Comparison of ENCODE assay signal across 8 cellular contexts in the genomic region with DNA sequence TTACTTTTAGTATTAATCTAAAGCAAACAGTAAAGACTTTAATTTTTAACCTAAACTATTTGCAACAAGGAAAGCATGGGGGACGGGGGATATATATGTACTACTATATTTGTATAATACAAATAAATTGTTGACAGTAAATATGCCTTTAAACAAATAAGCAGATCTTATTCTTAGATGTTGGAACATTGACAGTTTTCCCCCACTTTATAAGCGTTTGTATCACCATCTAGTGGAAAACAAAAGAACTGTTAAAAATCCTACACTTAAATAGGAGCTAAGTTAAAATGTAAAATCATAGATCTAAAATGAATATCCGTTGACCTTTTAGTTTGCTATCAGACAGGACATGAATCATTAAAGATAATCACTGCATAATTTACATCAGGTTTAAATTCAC. TPM values are rescaled to one million over a fixed set of nuclear protein-coding genes. Genes with fewer than 3 reads are reported as not detected.
A peak's percentile ranks its signal among the peaks of the same experiment; 100 is the strongest.
DNase-seq lines count a peak whose midpoint lies in the region; ATAC-seq, FAIRE-seq and TF ChIP-seq lines count a peak whose summit lies in the region.

No MANE protein-coding gene starts in this region.

- DNase-seq in Caco-2 (no peak), HTR-8/SVneo (ENCODE audit: insufficient read length, low spot score) (peak; percentile 10), adipocyte (ENCODE audit: low read depth) (peak; percentile 82), kidney (no peak), ureter (ENCODE audit: low spot score) (no peak)
- no peak for DNase-seq in stimulated activated naive CD4-positive, alpha-beta T cell treated with Interleukin-2 at 50 U/mL for 16 hours (lab: John Stamatoyannopoulos, UW)

- H3K4me3 ChIP-seq in Caco-2 (ENCODE audit: low read depth, low read length) (no peak overlapping the region), adipocyte (ENCODE audit: low read length) (no peak overlapping the region), kidney (ENCODE audit: low read length in 2 of 2) (no peak overlapping the region)

- CTCF ChIA-PET in Caco-2 (lab: Charles Lee): interaction anchor here (0.6 to 2.2 kb wide), 11 partner anchors 17 to 277 kb away, joined by 3 to 23 read pairs (median 5); a partner anchor contains a TSS

- H3K9me3 Mint-ChIP-seq in Caco-2 (ENCODE audit: unreplicated experiment): no peaks in the 10 kb centered on the region

- H3K4me1 Mint-ChIP-seq in Caco-2 (ENCODE audit: low read depth, unreplicated experiment): peaks cover 6% of the 10 kb centered on the region

- no peaks in the 10 kb centered on the region for H3K27me3 Mint-ChIP-seq in Caco-2 (ENCODE audit: insufficient read depth, unreplicated experiment)

- peaks cover 5% of the 10 kb centered on the region for H3K36me3 Mint-ChIP-seq in Caco-2 (ENCODE audit: insufficient read depth, unreplicated experiment)

- no peak overlapping the region for H3K4me3 Mint-ChIP-seq in Caco-2 (ENCODE audit: unreplicated experiment)

- H3K27me3 ChIP-seq in Caco-2 (replicated peaks; ENCODE audit: control insufficient read depth, insufficient read depth, low read length) (no peaks in the 10 kb centered on the region), adipocyte (replicated peaks; ENCODE audit: control insufficient read depth, insufficient read depth, low read length) (no peaks in the 10 kb centered on the region)

- POLR2A ChIA-PET in Caco-2 (lab: Charles Lee): no interaction called here

- no peaks in the 10 kb centered on the region for H3K9me3 ChIP-seq in Caco-2
- H3K9me3 ChIP-seq in adipocyte (ENCODE audit: control insufficient read depth, low read length): no peaks in the 10 kb centered on the region
- no peaks in the 10 kb centered on the region for H3K9me3 ChIP-seq in kidney (ENCODE audit: control insufficient read depth in 1 of 2, low read length in 2 of 2)

- H3K36me3 ChIP-seq in Caco-2 (ENCODE audit: control insufficient read depth, insufficient read depth, low read length) (peaks cover 1% of the 10 kb centered on the region; the same call in 1 of the 2 replicates), adipocyte (ENCODE audit: control insufficient read depth, insufficient read depth, low read length, severe bottlenecking) (peaks cover 2% of the 10 kb centered on the region), kidney (ENCODE audit: control insufficient read depth in 1 of 2, insufficient read depth in 2 of 2, low read length in 2 of 2) (peaks cover 4 to 11% of the 10 kb centered on the region in 2 donors)

- TF ChIP-seq CTCF in Caco-2 (IDR thresholded peaks at IDR 0.05; ENCODE audit: insufficient read depth in 1 of 2, low read depth in 1 of 2, low read length in 1 of 2, severe bottlenecking in 1 of 2, unreplicated experiment in 1 of 2) (peak; percentile 30 to 43), kidney (IDR thresholded peaks at IDR 0.05; ENCODE audit: borderline replicate concordance, extremely low read depth, insufficient read depth) (peak; percentile 53)

- no TSS peak for BruUV-seq in Caco-2 (replicated peaks; lab: Mats Ljungman, UMichigan)

- H3K9ac ChIP-seq in adipocyte (ENCODE audit: low read length) (no peak overlapping the region), kidney (ENCODE audit: low read length in 2 of 2) (no peak overlapping the region)

- H3K27ac ChIP-seq in kidney (ENCODE audit: low read depth in 2 of 2, low read length in 2 of 2): peak overlapping the region in 1 of 2 donors; percentile 10

- FAIRE-seq in HTR-8/SVneo (lab: Jason Lieb, UNC) (no peak), kidney (lab: Jason Lieb, UNC) (peak; percentile 98)

- intact Hi-C loops in Caco-2 (cut with micrococcal nuclease; ENCODE audit: unreplicated experiment): loop anchor here (1.0 to 5.0 kb wide), 2 partner anchors 51 to 170 kb away; a partner anchor contains a TSS
- intact Hi-C loops in kidney (cut with DNase I): no loop called here

- H3K27ac Mint-ChIP-seq in Caco-2 (ENCODE audit: unreplicated experiment): no peak overlapping the region

- ATAC-seq in HG03175 (IDR thresholded peaks at IDR 0.05; ENCODE audit: unreplicated experiment) (no peak), GM21423 (IDR thresholded peaks at IDR 0.05; ENCODE audit: unreplicated experiment) (no peak)

- no peaks in the 10 kb centered on the region for H3K4me1 ChIP-seq in Caco-2
- H3K4me1 ChIP-seq in adipocyte (ENCODE audit: control insufficient read depth, insufficient read depth, low read length): peaks cover 8% of the 10 kb centered on the region
- H3K4me1 ChIP-seq in kidney (ENCODE audit: control insufficient read depth in 1 of 2, insufficient read depth in 1 of 2, low read depth in 1 of 2, low read length in 2 of 2): peaks cover 0 to 2% of the 10 kb centered on the region in 2 donors

RNA-seq across cellular contexts. Expression of a gene that starts 50.0 kb away (rescaled TPM):
- 44.4 and 46.7 TPM in 2 replicates for total RNA-seq in Caco-2 (2022)
- total RNA-seq in kidney: 166 TPM
- polyA plus RNA-seq in kidney (ENCODE audit: insufficient read depth, low read depth, low replicate concordance): 45.8 TPM
- 93.0 TPM for total RNA-seq in ureter

Comparison
In these comparisons a context has a peak if more than half of its experiments do, and no peak if none do; other contexts are left out.
1. DNase-seq: peak in HTR-8/SVneo (single experiment) and adipocyte (single experiment); none in Caco-2 (0 of 2), kidney (single experiment), ureter (single experiment) and stimulated activated naive CD4-positive, alpha-beta T cell treated with Interleukin-2 at 50 U/mL for 16 hours (single experiment).